Comparison of ENCODE assay signal across 22 cellular contexts in the genomic region with DNA sequence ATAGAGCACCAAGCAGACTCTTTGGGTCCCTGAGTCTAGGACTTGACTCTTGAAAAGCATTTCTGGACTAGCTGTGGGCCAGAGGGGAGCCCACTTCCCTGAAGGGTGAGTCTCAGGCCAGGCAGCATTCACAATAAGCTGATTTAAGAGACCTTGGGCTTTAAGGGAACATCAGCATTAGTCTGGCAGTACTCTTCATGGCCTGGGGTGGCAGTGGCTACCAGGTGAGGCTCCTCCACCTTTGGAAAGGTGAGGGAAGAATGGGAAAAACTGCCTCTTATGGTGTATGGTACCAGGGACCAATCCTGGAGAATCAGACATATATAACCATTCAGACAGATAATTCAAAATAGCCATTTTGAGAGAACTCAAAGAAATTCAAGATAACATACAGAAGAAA.
"Had no signal": no experiment of that assay in that cellular context is flagged by ENCODE, and none has a peak within 500 bp of the region (broad histone marks: within the 10 kb centered on the region; RNA-seq: fewer than 3 reads in every experiment).

No MANE protein-coding gene starts in this region.

- H3K4me1 Mint-ChIP-seq: nephron progenitor cell had no signal

- H3K79me2 ChIP-seq: hepatocyte had no signal

- DNase-seq: activated CD4-positive, alpha-beta T cell treated with anti-CD3 and anti-CD28 coated beads, Interleukin-2, amount 50 U/mL, for 1 hour; activated CD8-positive, alpha-beta memory T cell treated with anti-CD3 and anti-CD28 coated beads, Interleukin-2, amount 50 U/mL, for 4 hours; activated naive CD4-positive, alpha-beta T cell treated with anti-CD3 and anti-CD28 coated beads for 36 hours; activated T-cell treated with anti-CD3 and anti-CD28 coated beads, Interleukin-2, amount 50 U/mL, for 4 hours; caudate nucleus; effector memory CD8-positive, alpha-beta T cell; foreskin fibroblast; islet precursor cell; left colon; nephron progenitor cell; occipital lobe; posterior cingulate gyrus; stimulated activated CD4-positive, alpha-beta T cell treated with anti-CD3 and anti-CD28 coated beads, Interleukin-2, amount 100 ng/mL, for 24 hours; stimulated activated naive CD8-positive, alpha-beta T cell treated with anti-CD3 and anti-CD28 coated beads, Interleukin-15, Interleukin-2, amounts not matched to agents 100 U/mL and 50 U/mL, for 24 hours; substantia nigra; T1000; tibial artery had no signal

- H3K27ac ChIP-seq: epithelial cell of prostate, hepatocyte, tibial artery had no signal

- H2AFZ ChIP-seq: hepatocyte had no signal

- H3K4me1 ChIP-seq: tibial artery had no signal

- ATAC-seq: activated CD4-positive, CD25-positive, alpha-beta regulatory T cell treated with anti-CD3 and anti-CD28 coated beads, Interleukin-2, amount 50 U/mL, for 24 hours; activated T-cell treated with anti-CD3 and anti-CD28 coated beads, Interleukin-2, amount 50 U/mL, for 4 hours; effector memory CD8-positive, alpha-beta T cell; left colon; stimulated activated naive CD8-positive, alpha-beta T cell treated with anti-CD3 and anti-CD28 coated beads, Interleukin-15, Interleukin-2, amounts not matched to agents 100 U/mL and 50 U/mL, for 24 hours had no signal

- H3K27ac Mint-ChIP-seq: activated naive CD4-positive, alpha-beta T cell treated with anti-CD3 and anti-CD28 coated beads for 36 hours; brain; effector memory CD8-positive, alpha-beta T cell; nephron progenitor cell had no signal

- H3K4me2 ChIP-seq: hepatocyte had no signal

- H3K4me3 ChIP-seq: hepatocyte, lung, tibial artery had no signal

- H3K27me3 Mint-ChIP-seq: brain; effector memory CD8-positive, alpha-beta T cell had no signal

- H3K4me3 Mint-ChIP-seq: activated naive CD4-positive, alpha-beta T cell treated with anti-CD3 and anti-CD28 coated beads for 36 hours; activated T-cell treated with anti-CD3 and anti-CD28 coated beads, Interleukin-2, amount 50 U/mL, for 4 hours; brain; effector memory CD8-positive, alpha-beta T cell; nephron progenitor cell had no signal

- H3K36me3 ChIP-seq: tibial artery had no signal

- H3K27me3 ChIP-seq: hepatocyte, tibial artery had no signal

- H3K9me3 ChIP-seq: tibial artery had no signal
